1 cellular context compared by ENCODE assay signal in genomic region chr2:27217173-27218121, GRCh38.
TF ChIP-seq lines count a peak whose summit lies in the region.

CAD (plus strand) TSS chr2:27217369; CDS start chr2:27217552, 183 bp downstream.

TF ChIP-seq in HepG2, 621 proteins besides CTCF, POLR2A, EP300 and RAD21 (continued from another document and continues in another):
- TF ChIP-seq ARID3A (IDR thresholded peaks at IDR 0.05; ENCODE audit: low read depth, low read length) = no peak
- no peak for TF ChIP-seq NFYB (CRISPR knock-in tag; IDR thresholded peaks at IDR 0.05)
- no peak for TF ChIP-seq ZNF160 (CRISPR knock-in tag; IDR thresholded peaks at IDR 0.05)
- TF ChIP-seq SP4 (CRISPR knock-in tag; IDR thresholded peaks at IDR 0.05) = peak; percentile 28; the same call in 1 of the 2 replicates
- TF ChIP-seq ZBTB3 (CRISPR knock-in tag; IDR thresholded peaks at IDR 0.05; ENCODE audit: borderline replicate concordance, low read depth) = no peak
- TF ChIP-seq ZNF138 (CRISPR knock-in tag; IDR thresholded peaks at IDR 0.05; ENCODE audit: low read depth) = no peak
- peak; percentile 98 for TF ChIP-seq ZNF687 (CRISPR knock-in tag; IDR thresholded peaks at IDR 0.05)
- TF ChIP-seq ZNF616 (CRISPR knock-in tag; IDR thresholded peaks at IDR 0.05; ENCODE audit: low read depth) = peak; percentile 77; the same call in 1 of the 2 replicates
- no peak for TF ChIP-seq TRIM22 (IDR thresholded peaks at IDR 0.05)
- TF ChIP-seq HNF4G (IDR thresholded peaks at IDR 0.05; ENCODE audit: borderline replicate concordance, low read depth, low read length) = no peak
- TF ChIP-seq HNF4G (CRISPR knock-in tag; IDR thresholded peaks at IDR 0.05; ENCODE audit: borderline replicate concordance, low read depth) = no peak
- no peak for TF ChIP-seq ATF7 (IDR thresholded peaks at IDR 0.05)
- TF ChIP-seq ATF7 (CRISPR knock-in tag; IDR thresholded peaks at IDR 0.05) = no peak
- no peak for TF ChIP-seq RXRB (CRISPR knock-in tag; IDR thresholded peaks at IDR 0.05; ENCODE audit: borderline replicate concordance)
- no peak; the same call in 1 of the 2 replicates for TF ChIP-seq PATZ1 (CRISPR knock-in tag; IDR thresholded peaks at IDR 0.05)
- 0 out of 2 replicates have a peak, but pooled peaks have one; percentile 21 for TF ChIP-seq POGZ (CRISPR knock-in tag; IDR thresholded peaks at IDR 0.05)
- peak; percentile 73 for TF ChIP-seq POLR2G (IDR thresholded peaks at IDR 0.05; ENCODE audit: low read depth, low read length)
- TF ChIP-seq SKI (IDR thresholded peaks at IDR 0.05; ENCODE audit: partially characterized antibody) = no peak
- TF ChIP-seq ZNF432 (CRISPR knock-in tag; IDR thresholded peaks at IDR 0.05; ENCODE audit: borderline replicate concordance) = no peak
- no peak for TF ChIP-seq ZMYM4 (CRISPR knock-in tag; IDR thresholded peaks at IDR 0.05)
- no peak for TF ChIP-seq ZNF337 (CRISPR knock-in tag; IDR thresholded peaks at IDR 0.05; ENCODE audit: borderline replicate concordance, low read depth)
- TF ChIP-seq ZNF598 (CRISPR knock-in tag; IDR thresholded peaks at IDR 0.05; ENCODE audit: borderline replicate concordance) = no peak
- no peak; the same call in 1 of the 2 replicates for TF ChIP-seq CSRNP1 (CRISPR knock-in tag; IDR thresholded peaks at IDR 0.05)
- TF ChIP-seq ZNF558 (CRISPR knock-in tag; IDR thresholded peaks at IDR 0.05; ENCODE audit: borderline replicate concordance) = peak; percentile 85; the same call in 1 of the 2 replicates
- TF ChIP-seq ZNF740 (CRISPR knock-in tag; IDR thresholded peaks at IDR 0.05) = 0 out of 2 replicates have a peak, but pooled peaks have one; percentile 33
- TF ChIP-seq FOXA1 (IDR thresholded peaks at IDR 0.05) = no peak
- TF ChIP-seq FOXA1 (CRISPR knock-in tag; IDR thresholded peaks at IDR 0.05) = no peak
- no peak for TF ChIP-seq ZNF75D (CRISPR knock-in tag; IDR thresholded peaks at IDR 0.05; ENCODE audit: borderline replicate concordance)
- TF ChIP-seq ZNF770 (CRISPR knock-in tag; IDR thresholded peaks at IDR 0.05) = no peak
- no peak for TF ChIP-seq PHF21A (CRISPR knock-in tag; IDR thresholded peaks at IDR 0.05)
- no peak for TF ChIP-seq ATF3 (CRISPR knock-in tag; IDR thresholded peaks at IDR 0.05)
- TF ChIP-seq ZNF766 (CRISPR knock-in tag; IDR thresholded peaks at IDR 0.05; ENCODE audit: borderline replicate concordance) = peak; percentile 82; the same call in 1 of the 2 replicates
- no peak for TF ChIP-seq ARNT (IDR thresholded peaks at IDR 0.05)
- TF ChIP-seq ZNF768 (CRISPR knock-in tag; IDR thresholded peaks at IDR 0.05) = peak; percentile 55; the same call in 1 of the 2 replicates
- TF ChIP-seq ARID4A (CRISPR knock-in tag; IDR thresholded peaks at IDR 0.05; ENCODE audit: borderline replicate concordance) = peak; percentile 87; the same call in 1 of the 2 replicates
- TF ChIP-seq ZNF891 (CRISPR knock-in tag; IDR thresholded peaks at IDR 0.05) = 0 out of 2 replicates have a peak, but pooled peaks have one; percentile 33
- no peak for TF ChIP-seq ZBTB34 (CRISPR knock-in tag; IDR thresholded peaks at IDR 0.05)
- no peak for TF ChIP-seq ZNF577 (CRISPR knock-in tag; IDR thresholded peaks at IDR 0.05; ENCODE audit: borderline replicate concordance, low read depth)
- no peak for TF ChIP-seq ZNF660 (CRISPR knock-in tag; IDR thresholded peaks at IDR 0.05; ENCODE audit: borderline replicate concordance, low read depth)
- 0 out of 2 replicates have a peak, but pooled peaks have one; percentile 31 for TF ChIP-seq HOXA5 (CRISPR knock-in tag; IDR thresholded peaks at IDR 0.05)
- TF ChIP-seq TCF12 (IDR thresholded peaks at IDR 0.05) = no peak
- no peak for TF ChIP-seq TCF12 (CRISPR knock-in tag; IDR thresholded peaks at IDR 0.05)
